1 cellular context compared by ENCODE assay signal in genomic region chr6:43990627-43991619, GRCh38.
TF ChIP-seq lines count a peak whose summit lies in the region.

No MANE protein-coding gene starts in this region.

TF ChIP-seq in HepG2, 621 proteins besides CTCF, POLR2A, EP300 and RAD21 (continued from another document and continues in another):
- TF ChIP-seq HNF1A (IDR thresholded peaks at IDR 0.05; ENCODE audit: low read depth) (peak; percentile 95), HNF1A (CRISPR knock-in tag; IDR thresholded peaks at IDR 0.05; ENCODE audit: borderline replicate concordance) (peak; percentile 98), BATF2 (CRISPR knock-in tag; IDR thresholded peaks at IDR 0.05) (0 out of 2 replicates have a peak, but pooled peaks have one; percentile 32), SP4 (CRISPR knock-in tag; IDR thresholded peaks at IDR 0.05) (peak; percentile 76), ZNF619 (CRISPR knock-in tag; IDR thresholded peaks at IDR 0.05) (no peak; the same call in 1 of the 2 replicates), ISX (CRISPR knock-in tag; conservative IDR thresholded peaks at IDR 0.05) (no peak), RBM22 (optimal IDR thresholded peaks at IDR 0.05; ENCODE audit: low read length) (peak; percentile 53), CERS6 (CRISPR knock-in tag; IDR thresholded peaks at IDR 0.05) (no peak), NFIC (IDR thresholded peaks at IDR 0.05; ENCODE audit: low read length) (peak; percentile 94), KDM2A (CRISPR knock-in tag; IDR thresholded peaks at IDR 0.05; ENCODE audit: borderline replicate concordance, low read depth) (peak; percentile 79), MTERF4 (CRISPR knock-in tag; IDR thresholded peaks at IDR 0.05) (peak; percentile 75; the same call in 1 of the 2 replicates), TMF1 (CRISPR knock-in tag; IDR thresholded peaks at IDR 0.05; ENCODE audit: low read depth) (peak; percentile 60; the same call in 1 of the 2 replicates), ZSCAN22 (CRISPR knock-in tag; IDR thresholded peaks at IDR 0.05) (peak; percentile 66; the same call in 1 of the 2 replicates), MZF1 (CRISPR knock-in tag; IDR thresholded peaks at IDR 0.05; ENCODE audit: borderline replicate concordance) (0 out of 2 replicates have a peak, but pooled peaks have one; percentile 15), EHMT2 (IDR thresholded peaks at IDR 0.05; ENCODE audit: borderline replicate concordance, low read depth, low read length) (no peak), SP5 (CRISPR knock-in tag; IDR thresholded peaks at IDR 0.05; ENCODE audit: borderline replicate concordance, low read depth) (no peak; the same call in 1 of the 2 replicates), LCORL (IDR thresholded peaks at IDR 0.05) (no peak), LCORL (CRISPR knock-in tag; IDR thresholded peaks at IDR 0.05) (peak; percentile 97), ZNF709 (CRISPR knock-in tag; IDR thresholded peaks at IDR 0.05) (peak; percentile 90; the same call in 1 of the 2 replicates), E2F2 (CRISPR knock-in tag; IDR thresholded peaks at IDR 0.05; ENCODE audit: borderline replicate concordance) (peak; percentile 86), ZBTB2 (CRISPR knock-in tag; IDR thresholded peaks at IDR 0.05; ENCODE audit: low read depth) (peak; percentile 38; the same call in 1 of the 2 replicates), ZNF253 (CRISPR knock-in tag; IDR thresholded peaks at IDR 0.05; ENCODE audit: borderline replicate concordance) (peak; percentile 29; the same call in 1 of the 2 replicates), ATM (IDR thresholded peaks at IDR 0.05; ENCODE audit: borderline replicate concordance) (no peak), FOXA3 (CRISPR knock-in tag; IDR thresholded peaks at IDR 0.05) (peak; percentile 97), SSRP1 (CRISPR knock-in tag; IDR thresholded peaks at IDR 0.05) (0 out of 2 replicates have a peak, but pooled peaks have one; percentile 70), ZNF580 (CRISPR knock-in tag; IDR thresholded peaks at IDR 0.05; ENCODE audit: borderline replicate concordance, low read depth) (peak; percentile 90; the same call in 1 of the 2 replicates), ZBTB7B (CRISPR knock-in tag; IDR thresholded peaks at IDR 0.05) (peak; percentile 87; the same call in 1 of the 2 replicates), SMAD9 (CRISPR knock-in tag; IDR thresholded peaks at IDR 0.05) (0 out of 2 replicates have a peak, but pooled peaks have one; percentile 53), MAZ (IDR thresholded peaks at IDR 0.05; ENCODE audit: borderline replicate concordance, low read depth, low read length) (peak; percentile 58; the same call in 1 of the 2 replicates), MAZ (CRISPR knock-in tag; IDR thresholded peaks at IDR 0.05; ENCODE audit: low read depth) (peak; percentile 89), ARNT2 (CRISPR knock-in tag; IDR thresholded peaks at IDR 0.05; ENCODE audit: low read depth) (peak; percentile 58), ZNF773 (CRISPR knock-in tag; IDR thresholded peaks at IDR 0.05; ENCODE audit: borderline replicate concordance) (0 out of 2 replicates have a peak, but pooled peaks have one; percentile 40), ZSCAN31 (CRISPR knock-in tag; IDR thresholded peaks at IDR 0.05; ENCODE audit: low read depth) (no peak; the same call in none of the 2 replicates), ZNF567 (CRISPR knock-in tag; IDR thresholded peaks at IDR 0.05; ENCODE audit: borderline replicate concordance) (no peak), LRRFIP1 (CRISPR knock-in tag; conservative IDR thresholded peaks at IDR 0.05) (no peak), ZNF713 (CRISPR knock-in tag; IDR thresholded peaks at IDR 0.05) (0 out of 2 replicates have a peak, but pooled peaks have one; percentile 71), ZNF3 (CRISPR knock-in tag; IDR thresholded peaks at IDR 0.05) (no peak; the same call in 1 of the 2 replicates), ZNF276 (CRISPR knock-in tag; IDR thresholded peaks at IDR 0.05; ENCODE audit: low read depth) (peak; percentile 41; the same call in 1 of the 2 replicates), GRHL1 (CRISPR knock-in tag; conservative IDR thresholded peaks at IDR 0.05) (no peak), ZNF720 (CRISPR knock-in tag; IDR thresholded peaks at IDR 0.05) (no peak), ZSCAN21 (CRISPR knock-in tag; IDR thresholded peaks at IDR 0.05; ENCODE audit: borderline replicate concordance) (peak; percentile 88), PTBP1 (IDR thresholded peaks at IDR 0.05; ENCODE audit: low read depth, low read length, poor library complexity, severe bottlenecking) (no peak), SETDB1 (CRISPR knock-in tag; IDR thresholded peaks at IDR 0.05; ENCODE audit: borderline replicate concordance) (no peak), ZNF503 (CRISPR knock-in tag; IDR thresholded peaks at IDR 0.05) (peak; percentile 93)
